ENCODE assay signal across 8 cellular contexts in genomic region chr1:162391790-162392563, GRCh38. TPM values are rescaled to one million over a fixed set of nuclear protein-coding genes. Genes with fewer than 3 reads are reported as not detected.
A peak's percentile ranks its signal among the peaks of the same experiment; 100 is the strongest.
DNase-seq lines count a peak whose midpoint lies in the region; ATAC-seq and TF ChIP-seq lines count a peak whose summit lies in the region.

No MANE protein-coding gene starts in this region.

- no peak overlapping the region for H3K4me3 ChIP-seq in GM06990 (replicated peaks; ENCODE audit: low read depth, low read length)
- no peak overlapping the region for H3K4me3 ChIP-seq in right atrium auricular region
- H3K4me3 ChIP-seq in stomach, result peak overlapping the region in 1 of 4 donors; percentile 9

- no peaks in the 10 kb centered on the region for H3K4me1 ChIP-seq in right atrium auricular region
- H3K4me1 ChIP-seq in stomach, result peaks cover 0 to 8% (median 3%) of the 10 kb centered on the region in 4 donors

- TF ChIP-seq POLR2A in stomach (IDR thresholded peaks at IDR 0.05), result no peak

- TF ChIP-seq CTCF in GM06990 (IDR thresholded peaks at IDR 0.05; ENCODE audit: insufficient read depth, low read length, poor library complexity, severe bottlenecking), result peak; percentile 76
- TF ChIP-seq CTCF in right atrium auricular region (IDR thresholded peaks at IDR 0.05), result peak; percentile 80 to 85
- TF ChIP-seq CTCF in stomach (IDR thresholded peaks at IDR 0.05), result peak in 5 of 7 experiments; percentile 73 to 89 (median 78)

- no peaks in the 10 kb centered on the region for H3K36me3 Mint-ChIP-seq in activated naive CD8-positive, alpha-beta T cell treated with anti-CD3 and anti-CD28 coated beads for 36 hours

- H3K9me3 Mint-ChIP-seq in activated naive CD8-positive, alpha-beta T cell treated with anti-CD3 and anti-CD28 coated beads for 36 hours, result no peaks in the 10 kb centered on the region

- H3K9me3 ChIP-seq in right atrium auricular region (no peaks in the 10 kb centered on the region), stomach (no peaks in the 10 kb centered on the region)

- H3K4me3 Mint-ChIP-seq in activated naive CD8-positive, alpha-beta T cell treated with anti-CD3 and anti-CD28 coated beads for 36 hours, result no peak overlapping the region

- in situ Hi-C loops in ACHN (cut with HindIII; ENCODE audit: low pct_ligation_motif_present, low pct_unique_long_range_greater_than_20kb, low sequenced_read_pairs), result no loop called here

- TF ChIP-seq EP300 in stomach (IDR thresholded peaks at IDR 0.05), result no peak

- no peaks in the 10 kb centered on the region for H3K4me1 Mint-ChIP-seq in activated naive CD8-positive, alpha-beta T cell treated with anti-CD3 and anti-CD28 coated beads for 36 hours

- ATAC-seq in HG02588 (IDR thresholded peaks at IDR 0.05; ENCODE audit: unreplicated experiment), result no peak

- WGBS in stomach, 5 donors, result 22 to 34% (median 29%) methylated on average over 4 of the region's 4 CpGs

- H3K27ac ChIP-seq in right atrium auricular region (no peak overlapping the region), stomach (peak overlapping the region in 1 of 5 donors; percentile 20)

- intact Hi-C loops in stomach (cut with DNase I; ENCODE audit: low total_unique reads), result no loop called here

- H3K27ac Mint-ChIP-seq in activated naive CD8-positive, alpha-beta T cell treated with anti-CD3 and anti-CD28 coated beads for 36 hours, result no peak overlapping the region

- H3K27me3 Mint-ChIP-seq in activated naive CD8-positive, alpha-beta T cell treated with anti-CD3 and anti-CD28 coated beads for 36 hours, result peaks cover 36% of the 10 kb centered on the region

- H3K27me3 ChIP-seq in GM06990 (replicated peaks; ENCODE audit: control insufficient read depth, insufficient read depth, low read length) (peaks cover 1% of the 10 kb centered on the region; the same call in 1 of the 2 replicates), right atrium auricular region (no peaks in the 10 kb centered on the region), stomach (peaks cover 0 to 8% (median 0%) of the 10 kb centered on the region in 3 donors)

- DNase-seq in ACHN, result peak; percentile 59
- no peak for DNase-seq in GM06990 (ENCODE audit: extremely low read depth, insufficient read length)
- peak; percentile 60 for DNase-seq in NCI-H1092 treated with DMSO at 0.1 percent for 48 hours (lab: John Stamatoyannopoulos, UW)
- DNase-seq in activated naive CD8-positive, alpha-beta T cell treated with anti-CD3 and anti-CD28 coated beads for 36 hours, result peak; percentile 4
- peak; percentile 51 for DNase-seq in right atrium auricular region (ENCODE audit: low spot score)
- no peak for DNase-seq in stomach
- DNase-seq in activated effector memory CD4-positive, alpha-beta T cell treated with Interleukin-2 at 50 U/mL for 16 hours, result no peak

- H3K36me3 ChIP-seq in GM06990 (ENCODE audit: control insufficient read depth, insufficient read depth, low read length), result no peaks in the 10 kb centered on the region
- no peaks in the 10 kb centered on the region for H3K36me3 ChIP-seq in right atrium auricular region
- no peaks in the 10 kb centered on the region for H3K36me3 ChIP-seq in stomach

RNA-seq across cellular contexts. Expression of gene C1orf226, which starts 10.4 kb away (rescaled TPM):
- total RNA-seq in activated naive CD8-positive, alpha-beta T cell treated with anti-CD3 and anti-CD28 coated beads for 36 hours, result under 1 TPM; 0.14 to 0.44 TPM
- total RNA-seq in right atrium auricular region (1 to 10 TPM; 3.0 to 7.0 TPM), stomach (10 to 100 TPM in 3 of 5 donors, 1 to 10 TPM in 2; 2.9 to 14.0 (median 13.2) TPM)
- polyA plus RNA-seq in stomach, result 1 to 10 TPM; 2.4 to 3.7 (median 2.7) TPM

RNA-seq across cellular contexts. Expression of gene SPATA46, which starts 15.3 kb away (rescaled TPM):
- not detected for total RNA-seq in activated naive CD8-positive, alpha-beta T cell treated with anti-CD3 and anti-CD28 coated beads for 36 hours
- total RNA-seq in right atrium auricular region, result not detected
- total RNA-seq in stomach, result not detected
- not detected for polyA plus RNA-seq in stomach

RNA-seq across cellular contexts. Expression of gene SH2D1B, which starts 20.0 kb away (rescaled TPM):
- not detected for total RNA-seq in activated naive CD8-positive, alpha-beta T cell treated with anti-CD3 and anti-CD28 coated beads for 36 hours
- total RNA-seq in right atrium auricular region (under 1 TPM in 1 of 2 donors, not detected in 1; 0.16 TPM), stomach (under 1 TPM in 1 of 5 donors, not detected in 4; 0.73 TPM)
- under 1 TPM in 1 of 3 donors, not detected in 2; 0.33 TPM for polyA plus RNA-seq in stomach

Comparison
In these comparisons a context has a peak if more than half of its experiments do, and no peak if none do; other contexts are left out.
1. DNase-seq: peak in ACHN (single experiment), NCI-H1092 treated with DMSO at 0.1 percent for 48 hours (single experiment), activated naive CD8-positive, alpha-beta T cell treated with anti-CD3 and anti-CD28 coated beads for 36 hours (single experiment) and right atrium auricular region (single experiment); none in GM06990 (single experiment), stomach (single experiment) and activated effector memory CD4-positive, alpha-beta T cell treated with Interleukin-2 at 50 U/mL for 16 hours (single experiment).
2. Peak in every context shown above with its lines, with median percentiles within 50 percentile points of each other: CTCF ChIP-seq.